18 cellular contexts compared by ENCODE assay signal in genomic region chr13:91304740-91305139, GRCh38.
"Had no signal": no experiment of that assay in that cellular context is flagged by ENCODE, and none has a peak within 500 bp of the region (broad histone marks: within the 10 kb centered on the region; RNA-seq: fewer than 3 reads in every experiment).

No MANE protein-coding gene starts in this region.

- H3K27me3 ChIP-seq: cardiac muscle cell, hepatocyte, sigmoid colon had no signal

- DNase-seq: activated CD4-positive, alpha-beta T cell treated with anti-CD3 and anti-CD28 coated beads, Interleukin-2, amount 10 ng/mL, durations not matched to agents 7 days and 5 days; activated CD4-positive, CD25-positive, alpha-beta regulatory T cell treated with anti-CD3 and anti-CD28 coated beads, Interleukin-2, amount 50 U/mL, for 72 hours; activated CD8-positive, alpha-beta memory T cell treated with anti-CD3 and anti-CD28 coated beads, Interleukin-2, amount 10 ng/mL, durations not matched to agents 7 days and 5 days; activated CD8-positive, alpha-beta T cell treated with anti-CD3 and anti-CD28 coated beads for 36 hours; activated effector memory CD4-positive, alpha-beta T cell treated with anti-CD3 and anti-CD28 coated beads, Interleukin-2, amount 50 U/mL, for 16 hours; activated naive CD4-positive, alpha-beta T cell treated with anti-CD3 and anti-CD28 coated beads, Interleukin-2, amount 10 ng/mL, durations not matched to agents 7 days and 5 days; activated T-cell treated with anti-CD3 and anti-CD28 coated beads for 4 hours; foreskin fibroblast; immature natural killer cell; sigmoid colon; stimulated activated CD4-positive, alpha-beta T cell treated with anti-CD3 and anti-CD28 coated beads, Interleukin-2, amount 100 ng/mL, for 48 hours; stimulated activated CD8-positive, alpha-beta memory T cell treated with anti-CD3 and anti-CD28 coated beads, Interleukin-4, amount 100 ng/mL, for 48 hours; stimulated activated naive B cell treated with anti-CD40 and anti-IgM and Interleukin-4, amounts not matched to agents 10 μg/mL and 1 μg/mL and 100 μg/mL, for 72 hours; T-cell had no signal

- H3K9me3 ChIP-seq: prostate gland, sigmoid colon, thoracic aorta had no signal

- H3K4me3 ChIP-seq: cardiac muscle cell, hepatocyte, prostate gland, sigmoid colon, thoracic aorta had no signal

- H2AFZ ChIP-seq: hepatocyte had no signal

- H3K4me1 ChIP-seq: prostate gland had no signal

- H3K36me3 ChIP-seq: cardiac muscle cell, prostate gland, sigmoid colon, thoracic aorta had no signal

- ATAC-seq: activated CD8-positive, alpha-beta memory T cell treated with anti-CD3 and anti-CD28 coated beads, Interleukin-2, amount 10 ng/mL, durations not matched to agents 7 days and 5 days; activated CD8-positive, alpha-beta T cell treated with anti-CD3 and anti-CD28 coated beads for 36 hours; stimulated activated naive B cell treated with anti-CD40 and anti-IgM and Interleukin-4, amounts not matched to agents 10 μg/mL and 1 μg/mL and 100 μg/mL, for 72 hours; T-cell had no signal
